In genomic region chr1:8880068-8880676, GRCh38 we compare ENCODE assay signal across 7 cellular contexts. TPM values are rescaled to one million over a fixed set of nuclear protein-coding genes. Genes with fewer than 3 reads are reported as not detected.
DNase-seq lines count a peak whose midpoint lies in the region; ATAC-seq and TF ChIP-seq lines count a peak whose summit lies in the region.

No MANE protein-coding gene starts in this region.

- peak overlapping the region; percentile 98 to 99 for H3K4me3 ChIP-seq in neutrophil (ENCODE audit: low read depth in 1 of 2, low read length in 1 of 2)

- peak overlapping the region; percentile 96 for H3K27ac Mint-ChIP-seq in activated CD8-positive, alpha-beta T cell treated with anti-CD3 and anti-CD28 coated beads, Interleukin-2, amount 10 ng/mL, durations not matched to agents 7 days and 5 days

- DNase-seq in GF-D8 (lab: John Stamatoyannopoulos, UW) (peak; percentile 79), LHCN-M2 (ENCODE audit: low read depth) (peak; percentile 94), fibroblast of peridontal ligament (ENCODE audit: extremely low read depth) (peak; percentile 99), foreskin melanocyte (no peak), NCI-H526 treated with DMSO at 0.1 percent for 48 hours (lab: John Stamatoyannopoulos, UW) (no peak)
- peak; percentile 76 for DNase-seq in activated CD8-positive, alpha-beta T cell treated with anti-CD3 and anti-CD28 coated beads, Interleukin-2, amount 10 ng/mL, durations not matched to agents 7 days and 5 days

- CTCF ChIA-PET in activated CD8-positive, alpha-beta T cell treated with anti-CD3 and anti-CD28 coated beads, Interleukin-2, amount 10 ng/mL, durations not matched to agents 7 days and 5 days (lab: Charles Lee), result interaction anchor here (0.9 to 4.0 kb wide), 16 partner anchors 11 to 316 kb away, joined by 3 to 41 read pairs (median 4); no protein-coding TSS in a partner anchor

- TF ChIP-seq CTCF in neutrophil (IDR thresholded peaks at IDR 0.05), result no peak

- no peaks in the 10 kb centered on the region for H3K36me3 ChIP-seq in neutrophil

- H3K27me3 Mint-ChIP-seq in activated CD8-positive, alpha-beta T cell treated with anti-CD3 and anti-CD28 coated beads, Interleukin-2, amount 10 ng/mL, durations not matched to agents 7 days and 5 days (ENCODE audit: low read depth), result no peaks in the 10 kb centered on the region

- H3K27ac ChIP-seq in neutrophil, result peak overlapping the region; percentile 95

- POLR2A ChIA-PET in activated CD8-positive, alpha-beta T cell treated with anti-CD3 and anti-CD28 coated beads, Interleukin-2, amount 10 ng/mL, durations not matched to agents 7 days and 5 days (lab: Charles Lee), result interaction anchor here (0.5 to 5.4 kb wide), 10 partner anchors 12 to 240 kb away, joined by 3 to 103 read pairs (median 4); no protein-coding TSS in a partner anchor

- H3K27me3 ChIP-seq in neutrophil, result no peaks in the 10 kb centered on the region

- peak overlapping the region; percentile 85 for H3K4me3 Mint-ChIP-seq in activated CD8-positive, alpha-beta T cell treated with anti-CD3 and anti-CD28 coated beads, Interleukin-2, amount 10 ng/mL, durations not matched to agents 7 days and 5 days

- no peaks in the 10 kb centered on the region for H3K9me3 Mint-ChIP-seq in activated CD8-positive, alpha-beta T cell treated with anti-CD3 and anti-CD28 coated beads, Interleukin-2, amount 10 ng/mL, durations not matched to agents 7 days and 5 days (ENCODE audit: insufficient read depth)

- ATAC-seq in activated CD8-positive, alpha-beta T cell treated with anti-CD3 and anti-CD28 coated beads, Interleukin-2, amount 10 ng/mL, durations not matched to agents 7 days and 5 days, result no peak

- peaks cover 45 to 54% of the 10 kb centered on the region in 2 experiments for H3K4me1 ChIP-seq in neutrophil (ENCODE audit: control insufficient read depth in 1 of 2, insufficient read depth in 1 of 2, low read depth in 1 of 2, low read length in 1 of 2)

- H3K9me3 ChIP-seq in neutrophil, result no peaks in the 10 kb centered on the region

- peaks cover 43% of the 10 kb centered on the region for H3K36me3 Mint-ChIP-seq in activated CD8-positive, alpha-beta T cell treated with anti-CD3 and anti-CD28 coated beads, Interleukin-2, amount 10 ng/mL, durations not matched to agents 7 days and 5 days (ENCODE audit: low read depth)

- H3K4me1 Mint-ChIP-seq in activated CD8-positive, alpha-beta T cell treated with anti-CD3 and anti-CD28 coated beads, Interleukin-2, amount 10 ng/mL, durations not matched to agents 7 days and 5 days (ENCODE audit: low read depth), result peaks cover 26% of the 10 kb centered on the region

RNA-seq across cellular contexts. Expression of gene ENO1, which starts 1.7 kb away (rescaled TPM):
- 2,184 and 2,442 TPM in 2 replicates for total RNA-seq in LHCN-M2 (2014; rRNA removed)
- polyA plus RNA-seq in LHCN-M2 (2012), result 2,381 TPM
- total RNA-seq in activated CD8-positive, alpha-beta T cell treated with anti-CD3 and anti-CD28 coated beads, Interleukin-2, amount 10 ng/mL, durations not matched to agents 7 days and 5 days, result 1,000 to 10,000 TPM; 3,150 to 3,216 TPM

Comparison
In these comparisons a context has a peak if more than half of its experiments do, and no peak if none do; other contexts are left out.
1. DNase-seq: peak in GF-D8 (single experiment), LHCN-M2 (single experiment), activated CD8-positive, alpha-beta T cell treated with anti-CD3 and anti-CD28 coated beads, Interleukin-2, amount 10 ng/mL, durations not matched to agents 7 days and 5 days (single experiment) and fibroblast of peridontal ligament (single experiment); none in foreskin melanocyte (single experiment) and NCI-H526 treated with DMSO at 0.1 percent for 48 hours (single experiment).